Comparison of ENCODE assay signal across 1 cellular context in genomic region chr9:98248737-98249474, GRCh38.
A peak's percentile ranks its signal among the peaks of the same experiment; 100 is the strongest.
TF ChIP-seq lines count a peak whose summit lies in the region.

No MANE protein-coding gene starts in this region.

TF ChIP-seq in endothelial cell of umbilical vein, 7 proteins besides CTCF, POLR2A, EP300 and RAD21 (continued from another document):
- TF ChIP-seq GATA2 (IDR thresholded peaks at IDR 0.05; ENCODE audit: insufficient read depth, insufficient read length, low read depth, low read length) (no peak), MAX (IDR thresholded peaks at IDR 0.05; ENCODE audit: insufficient read depth, insufficient read length) (peak; percentile 25), EZH2 (IDR thresholded peaks at IDR 0.05; ENCODE audit: borderline replicate concordance, low read depth, low read length, severe bottlenecking) (no peak), POLR2AphosphoS5 (IDR thresholded peaks at IDR 0.05; ENCODE audit: insufficient read depth, low read depth, low read length) (peak; percentile 71)
